In the genomic region with DNA sequence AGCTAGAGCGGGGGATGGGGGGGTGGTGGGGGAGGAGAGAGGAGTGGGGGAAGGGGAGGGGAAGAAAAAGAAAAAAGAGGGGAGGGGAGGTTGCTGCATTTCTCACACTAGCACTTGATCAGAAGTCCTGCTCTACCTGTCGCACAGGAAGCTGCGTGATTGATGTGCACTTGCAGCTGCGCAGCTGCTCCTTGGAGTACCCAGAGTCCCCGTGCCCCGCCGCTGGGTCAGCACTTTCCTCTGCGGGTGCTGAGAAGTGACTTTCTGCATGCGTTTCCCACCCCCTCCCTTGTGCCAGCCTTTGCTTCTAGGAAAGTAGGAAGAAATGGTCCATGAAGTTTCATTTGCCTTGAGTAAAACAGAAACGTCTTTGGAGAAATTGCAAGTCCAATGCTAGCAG, we compare ENCODE assay signal across 16 cellular contexts.
DNase-seq lines count a peak whose midpoint lies in the region; FAIRE-seq and TF ChIP-seq lines count a peak whose summit lies in the region.
"Had no signal": no experiment of that assay in that cellular context is flagged by ENCODE, and none has a peak within 500 bp of the region (broad histone marks: within the 10 kb centered on the region; RNA-seq: fewer than 3 reads in every experiment).

No MANE protein-coding gene starts in this region.

- H3K9me3 ChIP-seq in BLaER1 (no peaks in the 10 kb centered on the region), HUES64 (ENCODE audit: insufficient read depth, low read depth, low read length) (no peaks in the 10 kb centered on the region), endodermal cell (ENCODE audit: control insufficient read depth, low read length) (no peaks in the 10 kb centered on the region)
- H3K9me3 ChIP-seq: breast epithelium, right lobe of liver, thoracic aorta had no signal

- FAIRE-seq in GM19239 (lab: Jason Lieb, UNC) = no peak

- H3K4me3 ChIP-seq in BLaER1 (no peak overlapping the region), HUES64 (ENCODE audit: low read length) (0 out of 2 replicates have a peak overlapping the region, but pooled peaks have one; percentile 10), endodermal cell (ENCODE audit: low read length) (no peak overlapping the region)
- H3K4me3 ChIP-seq: breast epithelium, lung, right lobe of liver, thoracic aorta had no signal

- H3K4me3 Mint-ChIP-seq in endodermal cell (no peak overlapping the region), nephron (peak overlapping the region in 2 of 3 experiments; percentile 42 to 57)
- H3K4me3 Mint-ChIP-seq: activated naive CD8-positive, alpha-beta T cell treated with anti-CD3 and anti-CD28 coated beads for 36 hours had no signal

- H3K4me1 ChIP-seq in BLaER1 (peaks cover 14% of the 10 kb centered on the region; the same call in 1 of the 2 replicates), HUES64 (ENCODE audit: insufficient read depth, low read length) (peaks cover 21% of the 10 kb centered on the region), endodermal cell (ENCODE audit: control insufficient read depth, insufficient read depth, low read length) (no peaks in the 10 kb centered on the region)
- H3K4me1 ChIP-seq: breast epithelium, right lobe of liver had no signal

- H3K27ac ChIP-seq in BLaER1 = no peak overlapping the region
- H3K27ac ChIP-seq in HUES64 (ENCODE audit: low read depth, low read length) = no peak overlapping the region
- H3K27ac ChIP-seq in endodermal cell (ENCODE audit: low read depth, low read length) = no peak overlapping the region
- H3K27ac ChIP-seq: breast epithelium, right lobe of liver, thoracic aorta had no signal

- 76% methylated on average over 10 of the region's 10 CpGs for WGBS in HUES64
- WGBS in endodermal cell (ENCODE audit: insufficient coverage in 1 of 2, insufficient read length in 1 of 2), 2 experiments = 81 to 82% methylated on average over 2 to 10 of the region's 10 CpGs

- H3K9me3 Mint-ChIP-seq in endodermal cell (no peaks in the 10 kb centered on the region), nephron (no peaks in the 10 kb centered on the region)
- H3K9me3 Mint-ChIP-seq: activated naive CD8-positive, alpha-beta T cell treated with anti-CD3 and anti-CD28 coated beads for 36 hours had no signal

- H3K4me1 Mint-ChIP-seq in endodermal cell (peaks cover 5% of the 10 kb centered on the region), nephron (peaks cover 17% of the 10 kb centered on the region)
- H3K4me1 Mint-ChIP-seq: activated naive CD8-positive, alpha-beta T cell treated with anti-CD3 and anti-CD28 coated beads for 36 hours had no signal

- H3K36me3 Mint-ChIP-seq in endodermal cell (ENCODE audit: low read depth) (no peaks in the 10 kb centered on the region), nephron (ENCODE audit: low read depth) (no peaks in the 10 kb centered on the region)
- H3K36me3 Mint-ChIP-seq: activated naive CD8-positive, alpha-beta T cell treated with anti-CD3 and anti-CD28 coated beads for 36 hours had no signal

- peak overlapping the region; percentile 2; the same call in 1 of the 2 replicates for H3K4me2 ChIP-seq in BLaER1

- TF ChIP-seq CTCF in endodermal cell (conservative IDR thresholded peaks at IDR 0.05) (no peak), nephron (IDR thresholded peaks at IDR 0.05; ENCODE audit: unreplicated experiment in 3 of 3) (no peak)

- H3K27me3 Mint-ChIP-seq in endodermal cell (ENCODE audit: insufficient read depth) (peaks cover 5% of the 10 kb centered on the region), nephron (ENCODE audit: low read depth) (peaks cover 4% of the 10 kb centered on the region)

- H3K36me3 ChIP-seq in BLaER1 (no peaks in the 10 kb centered on the region), HUES64 (ENCODE audit: insufficient read depth, low read length) (no peaks in the 10 kb centered on the region), endodermal cell (ENCODE audit: control insufficient read depth, insufficient read depth, low read length) (no peaks in the 10 kb centered on the region)
- H3K36me3 ChIP-seq: breast epithelium, right lobe of liver, thoracic aorta had no signal

- no peaks in the 10 kb centered on the region for H4K20me1 ChIP-seq in BLaER1

- H3K9ac ChIP-seq in BLaER1 (no peak overlapping the region), HUES64 (ENCODE audit: low read depth, low read length) (no peak overlapping the region), endodermal cell (ENCODE audit: extremely low read depth, low read length, poor library complexity, severe bottlenecking) (no peak overlapping the region)

- DNase-seq in endodermal cell (peak; percentile 50), NCI-H226 (no peak), cerebellum (ENCODE audit: low spot score) (no peak), NCI-H2029 (lab: John Stamatoyannopoulos, UW) (no peak), GM19239 (ENCODE audit: insufficient read length, low spot score) (no peak)
- DNase-seq: activated CD4-positive, alpha-beta T cell treated with anti-CD3 and anti-CD28 coated beads for 1 hour; activated naive CD8-positive, alpha-beta T cell treated with anti-CD3 and anti-CD28 coated beads for 36 hours; activated T-cell treated with anti-CD3 and anti-CD28 coated beads for 4 hours; stimulated activated CD4-positive, alpha-beta T cell treated with anti-CD3 and anti-CD28 coated beads, Interleukin-2, amount 100 ng/mL, for 24 hours had no signal

- H3K27ac Mint-ChIP-seq in endodermal cell (no peak overlapping the region), nephron (peak overlapping the region in 2 of 3 experiments; percentile 14 to 86)
- H3K27ac Mint-ChIP-seq: activated naive CD8-positive, alpha-beta T cell treated with anti-CD3 and anti-CD28 coated beads for 36 hours had no signal

- H3K27me3 ChIP-seq in BLaER1 = no peaks in the 10 kb centered on the region
- no peaks in the 10 kb centered on the region for H3K27me3 ChIP-seq in HUES64 (ENCODE audit: insufficient read depth, low read length)
- H3K27me3 ChIP-seq in endodermal cell (ENCODE audit: control insufficient read depth, insufficient read depth, low read length, poor library complexity, severe bottlenecking) = no peaks in the 10 kb centered on the region
- H3K27me3 ChIP-seq: breast epithelium, right lobe of liver had no signal
